2 cellular contexts compared by ENCODE assay signal in genomic region chr9:116337015-116337414, GRCh38.
TF ChIP-seq lines count a peak whose summit lies in the region.

No MANE protein-coding gene starts in this region.

TF ChIP-seq in IMR-90, 13 proteins besides CTCF, POLR2A, EP300 and RAD21:
- TF ChIP-seq USF2 (IDR thresholded peaks at IDR 0.05; ENCODE audit: low read depth, low read length), result peak; percentile 39; the same call in 1 of the 2 replicates
- no peak for TF ChIP-seq MAFK (IDR thresholded peaks at IDR 0.05; ENCODE audit: low read depth, low read length)
- no peak for TF ChIP-seq RFX5 (IDR thresholded peaks at IDR 0.05; ENCODE audit: low read depth, low read length)
- TF ChIP-seq MAZ (IDR thresholded peaks at IDR 0.05; ENCODE audit: borderline replicate concordance, low read depth, low read length), result no peak
- TF ChIP-seq ELK1 (IDR thresholded peaks at IDR 0.05; ENCODE audit: borderline replicate concordance, low read depth, low read length), result no peak
- peak; percentile 21; the same call in 1 of the 2 replicates for TF ChIP-seq SMC3 (IDR thresholded peaks at IDR 0.05; ENCODE audit: low read depth, low read length)
- no peak for TF ChIP-seq CEBPB (IDR thresholded peaks at IDR 0.05; ENCODE audit: low read depth, low read length)
- no peak for TF ChIP-seq CHD1 (IDR thresholded peaks at IDR 0.05; ENCODE audit: low read depth, low read length)
- 0 out of 2 replicates have a peak, but pooled peaks have one; percentile 16 for TF ChIP-seq FOS (IDR thresholded peaks at IDR 0.05; ENCODE audit: low read depth, low read length)
- no peak for TF ChIP-seq NFE2L2 (IDR thresholded peaks at IDR 0.05; ENCODE audit: low read depth, low read length)
- TF ChIP-seq MXI1 (IDR thresholded peaks at IDR 0.05; ENCODE audit: borderline replicate concordance, low read depth, low read length), result 0 out of 2 replicates have a peak, but pooled peaks have one; percentile 20
- no peak for TF ChIP-seq RCOR1 (IDR thresholded peaks at IDR 0.05; ENCODE audit: insufficient replicate concordance, low read length)
- TF ChIP-seq BHLHE40 (IDR thresholded peaks at IDR 0.05; ENCODE audit: low read depth, low read length), result peak; percentile 32; the same call in 1 of the 2 replicates

TF ChIP-seq in HepG2, 621 proteins besides CTCF, POLR2A, EP300 and RAD21 (continued from another document):
- TF ChIP-seq DMTF1 (CRISPR knock-in tag; IDR thresholded peaks at IDR 0.05), result no peak
- TF ChIP-seq ZBTB49 (CRISPR knock-in tag; IDR thresholded peaks at IDR 0.05; ENCODE audit: borderline replicate concordance), result no peak
- no peak for TF ChIP-seq ZBTB20 (CRISPR knock-in tag; IDR thresholded peaks at IDR 0.05; ENCODE audit: borderline replicate concordance, low read depth)
- no peak for TF ChIP-seq PPARG (CRISPR knock-in tag; conservative IDR thresholded peaks at IDR 0.05)
- TF ChIP-seq ZNF576 (CRISPR knock-in tag; IDR thresholded peaks at IDR 0.05), result no peak
- TF ChIP-seq AKAP8 (CRISPR knock-in tag; IDR thresholded peaks at IDR 0.05), result no peak
- TF ChIP-seq CENPX (CRISPR knock-in tag; IDR thresholded peaks at IDR 0.05), result no peak
- TF ChIP-seq ZNF501 (CRISPR knock-in tag; IDR thresholded peaks at IDR 0.05), result no peak
- no peak for TF ChIP-seq RAD51 (IDR thresholded peaks at IDR 0.05; ENCODE audit: borderline replicate concordance)
